In the genomic region with DNA sequence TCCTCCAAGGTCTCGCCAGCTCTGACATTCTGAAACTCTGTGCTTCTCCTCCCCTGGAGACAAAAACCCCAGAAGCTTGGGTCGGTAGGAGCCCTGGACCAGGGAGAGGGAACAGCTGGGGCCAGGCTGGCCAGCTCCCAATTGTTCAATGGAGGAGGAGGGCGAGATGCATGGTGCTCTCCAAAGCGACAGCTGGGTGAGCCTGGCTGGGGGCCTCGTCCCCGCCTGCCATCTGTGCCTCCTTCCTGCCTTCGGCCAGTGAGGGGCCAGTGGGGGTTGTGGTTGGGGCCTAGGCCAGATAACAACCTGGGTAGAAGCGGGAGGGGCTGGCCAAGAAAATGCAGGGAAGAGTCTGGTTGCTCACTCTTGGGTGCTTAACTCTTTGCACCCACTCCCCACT, we compare ENCODE assay signal across 1 cellular context.
TF ChIP-seq lines count a peak whose summit lies in the region.

No MANE protein-coding gene starts in this region.

TF ChIP-seq in GM23338, 12 proteins besides CTCF, POLR2A, EP300 and RAD21 (continued from another document):
- TF ChIP-seq ZNF462 (CRISPR knock-in tag; IDR thresholded peaks at IDR 0.05) = no peak
- TF ChIP-seq, protein P1, sequence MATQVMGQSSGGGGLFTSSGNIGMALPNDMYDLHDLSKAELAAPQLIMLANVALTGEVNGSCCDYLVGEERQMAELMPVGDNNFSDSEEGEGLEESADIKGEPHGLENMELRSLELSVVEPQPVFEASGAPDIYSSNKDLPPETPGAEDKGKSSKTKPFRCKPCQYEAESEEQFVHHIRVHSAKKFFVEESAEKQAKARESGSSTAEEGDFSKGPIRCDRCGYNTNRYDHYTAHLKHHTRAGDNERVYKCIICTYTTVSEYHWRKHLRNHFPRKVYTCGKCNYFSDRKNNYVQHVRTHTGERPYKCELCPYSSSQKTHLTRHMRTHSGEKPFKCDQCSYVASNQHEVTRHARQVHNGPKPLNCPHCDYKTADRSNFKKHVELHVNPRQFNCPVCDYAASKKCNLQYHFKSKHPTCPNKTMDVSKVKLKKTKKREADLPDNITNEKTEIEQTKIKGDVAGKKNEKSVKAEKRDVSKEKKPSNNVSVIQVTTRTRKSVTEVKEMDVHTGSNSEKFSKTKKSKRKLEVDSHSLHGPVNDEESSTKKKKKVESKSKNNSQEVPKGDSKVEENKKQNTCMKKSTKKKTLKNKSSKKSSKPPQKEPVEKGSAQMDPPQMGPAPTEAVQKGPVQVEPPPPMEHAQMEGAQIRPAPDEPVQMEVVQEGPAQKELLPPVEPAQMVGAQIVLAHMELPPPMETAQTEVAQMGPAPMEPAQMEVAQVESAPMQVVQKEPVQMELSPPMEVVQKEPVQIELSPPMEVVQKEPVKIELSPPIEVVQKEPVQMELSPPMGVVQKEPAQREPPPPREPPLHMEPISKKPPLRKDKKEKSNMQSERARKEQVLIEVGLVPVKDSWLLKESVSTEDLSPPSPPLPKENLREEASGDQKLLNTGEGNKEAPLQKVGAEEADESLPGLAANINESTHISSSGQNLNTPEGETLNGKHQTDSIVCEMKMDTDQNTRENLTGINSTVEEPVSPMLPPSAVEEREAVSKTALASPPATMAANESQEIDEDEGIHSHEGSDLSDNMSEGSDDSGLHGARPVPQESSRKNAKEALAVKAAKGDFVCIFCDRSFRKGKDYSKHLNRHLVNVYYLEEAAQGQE (IDR thresholded peaks at IDR 0.05; ENCODE audit: unreplicated experiment) = no peak
